In the genomic region with DNA sequence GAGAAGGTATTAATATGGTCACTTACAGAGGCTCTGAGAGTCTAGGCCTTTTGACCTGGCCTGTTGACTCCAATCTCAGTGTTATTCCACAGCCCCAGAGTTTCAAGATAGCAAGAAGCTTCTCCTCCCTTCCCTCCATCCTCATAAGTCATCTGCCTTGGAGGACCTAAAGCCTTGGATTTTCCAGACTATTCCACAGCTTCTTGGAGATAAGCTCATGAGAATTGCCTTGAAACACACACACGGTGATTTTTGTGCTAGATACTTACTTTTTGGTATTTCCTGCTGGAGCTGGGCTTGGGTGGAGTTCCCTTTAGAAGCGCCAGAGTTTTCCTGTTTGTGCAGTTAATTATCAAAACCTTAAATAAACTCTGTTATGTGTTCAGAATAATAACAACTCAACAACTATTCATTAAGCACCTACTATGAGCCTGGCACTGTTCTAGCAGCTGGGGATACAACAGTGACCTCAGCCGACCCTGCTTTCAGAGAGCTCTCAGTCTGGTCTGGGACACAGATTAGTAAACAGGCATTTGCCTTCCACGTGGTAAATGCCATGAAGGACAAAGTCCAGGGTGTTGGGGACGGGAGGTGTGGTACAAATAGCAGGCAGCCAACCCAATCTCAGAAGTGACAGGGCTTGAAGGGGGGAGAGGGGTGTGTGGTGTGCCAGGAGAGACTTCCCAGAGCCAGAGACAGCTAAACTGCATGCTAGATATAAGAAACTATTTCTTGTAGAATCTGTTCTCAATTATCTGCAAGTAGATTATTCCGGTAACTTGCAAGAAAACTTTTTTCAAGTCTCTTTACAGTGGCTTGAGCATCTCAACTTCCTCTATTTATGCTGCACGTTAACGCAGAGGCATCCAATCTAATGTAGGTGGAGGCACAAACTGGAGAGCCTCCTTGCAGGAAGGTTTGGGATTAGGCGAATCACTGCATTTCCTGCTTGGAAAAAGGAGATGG, we compare ENCODE assay signal across 12 cellular contexts. TPM values are rescaled to one million over a fixed set of nuclear protein-coding genes. Genes with fewer than 3 reads are reported as not detected.
DNase-seq lines count a peak whose midpoint lies in the region; ATAC-seq and TF ChIP-seq lines count a peak whose summit lies in the region.
"Had no signal": no experiment of that assay in that cellular context is flagged by ENCODE, and none has a peak within 500 bp of the region (broad histone marks: within the 10 kb centered on the region; RNA-seq: fewer than 3 reads in every experiment).

No MANE protein-coding gene starts in this region.

- DNase-seq in HT-29 (ENCODE audit: low spot score) = peak; percentile 54
- peak; percentile 89 for DNase-seq in colonic mucosa
- peak; percentile 59 to 86 for DNase-seq in lower leg skin (ENCODE audit: low spot score in 2 of 2)
- no peak for DNase-seq in AG08396 (ENCODE audit: low spot score)
- DNase-seq in iPS-NIHi7 (ENCODE audit: extremely low spot score) = no peak
- DNase-seq: DMS79 treated with DMSO at 0.1 percent for 48 hours, retina had no signal

- H3K9me3 ChIP-seq in colonic mucosa = no peaks in the 10 kb centered on the region
- H3K9me3 ChIP-seq in stomach smooth muscle (ENCODE audit: control insufficient read depth in 2 of 2, low read length in 2 of 2) = no peaks in the 10 kb centered on the region

- H3K36me3 ChIP-seq in colonic mucosa (no peaks in the 10 kb centered on the region), stomach smooth muscle (ENCODE audit: control insufficient read depth in 2 of 2, insufficient read depth in 2 of 2, low read length in 2 of 2) (no peaks in the 10 kb centered on the region)

- ATAC-seq in GM18511 (IDR thresholded peaks at IDR 0.05; ENCODE audit: unreplicated experiment) (no peak), HG02763 (IDR thresholded peaks at IDR 0.05; ENCODE audit: unreplicated experiment) (no peak)
- ATAC-seq: HCT116 had no signal

- H3K27ac ChIP-seq in colonic mucosa = peak overlapping the region; percentile 77
- peak overlapping the region; percentile 69 for H3K27ac ChIP-seq in stomach smooth muscle (ENCODE audit: low read length)
- H3K27ac ChIP-seq: HL-60 had no signal

- H3K9ac ChIP-seq in colonic mucosa (ENCODE audit: low read depth in 2 of 2, low read length in 2 of 2) (peak overlapping the region in 1 of 2 donors; percentile 73), stomach smooth muscle (ENCODE audit: low read length in 2 of 2) (peak overlapping the region in 1 of 2 donors; percentile 42)

- no peak for TF ChIP-seq POLR2A in lower leg skin (IDR thresholded peaks at IDR 0.05)

- 43% methylated on average over 9 of the region's 9 CpGs for WGBS in lower leg skin, 2 donors

- H3K4me1 ChIP-seq in colonic mucosa = peaks cover 8% of the 10 kb centered on the region
- H3K4me1 ChIP-seq in stomach smooth muscle (ENCODE audit: control insufficient read depth, insufficient read depth, low read length) = peaks cover 23% of the 10 kb centered on the region

- intact Hi-C loops in colonic mucosa (cut with DNase I) (no loop called here), lower leg skin (cut with DNase I; ENCODE audit: low total_unique reads) (no loop called here)

- H3K27me3 ChIP-seq in colonic mucosa (no peaks in the 10 kb centered on the region), stomach smooth muscle (ENCODE audit: control insufficient read depth in 1 of 2, insufficient read depth in 2 of 2, low read length in 2 of 2) (no peaks in the 10 kb centered on the region)

- no peak for TF ChIP-seq CTCF in colonic mucosa (IDR thresholded peaks at IDR 0.05)
- no peak for TF ChIP-seq CTCF in lower leg skin (IDR thresholded peaks at IDR 0.05)

- H3K4me3 ChIP-seq in colonic mucosa = no peak overlapping the region
- H3K4me3 ChIP-seq in lower leg skin (ENCODE audit: low read depth, poor library complexity, severe bottlenecking) = no peak overlapping the region
- no peak overlapping the region for H3K4me3 ChIP-seq in stomach smooth muscle (ENCODE audit: low read length in 2 of 2)

RNA-seq across cellular contexts. Expression of a gene that starts 55.9 kb away (rescaled TPM):
- total RNA-seq in HT-29 (2014; rRNA removed; shearing (Covaris generic)) = 4.0 and 4.4 TPM in 2 replicates
- total RNA-seq in colonic mucosa (10 to 100 TPM; 13.5 to 18.8 TPM), lower leg skin (100 to 1,000 TPM in 2 of 4 donors, 10 to 100 TPM in 2; 71.5 to 198 (median 104) TPM)

Comparison
In these comparisons a context has a peak if more than half of its experiments do, and no peak if none do; other contexts are left out.
1. DNase-seq: peak in HT-29 (single experiment), colonic mucosa (single experiment) and lower leg skin (2 of 2); none in AG08396 (single experiment) and iPS-NIHi7 (single experiment).